ENCODE assay signal across 1 cellular context in the genomic region with DNA sequence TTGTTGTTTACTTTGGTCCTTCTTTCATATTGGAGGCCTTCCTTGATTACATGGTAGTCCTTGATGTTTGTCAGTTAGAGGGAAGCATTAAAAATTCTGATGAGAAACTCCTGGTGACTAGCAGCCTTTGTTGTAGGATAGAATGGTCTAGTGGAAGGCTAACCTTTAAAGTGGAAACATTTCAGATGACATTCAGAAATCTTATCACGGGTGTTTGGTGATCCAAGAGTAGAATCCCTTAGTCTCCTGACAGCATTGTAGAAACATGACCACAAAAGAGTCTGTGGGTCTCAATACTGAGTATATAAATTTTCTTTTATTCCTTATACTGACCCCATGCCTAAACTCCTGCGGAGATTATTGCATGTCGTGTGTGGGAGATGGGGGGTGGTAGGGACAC.
TF ChIP-seq lines count a peak whose summit lies in the region.

No MANE protein-coding gene starts in this region.

TF ChIP-seq in GM12878, 131 proteins besides CTCF, POLR2A, EP300 and RAD21:
- TF ChIP-seq, protein P1, sequence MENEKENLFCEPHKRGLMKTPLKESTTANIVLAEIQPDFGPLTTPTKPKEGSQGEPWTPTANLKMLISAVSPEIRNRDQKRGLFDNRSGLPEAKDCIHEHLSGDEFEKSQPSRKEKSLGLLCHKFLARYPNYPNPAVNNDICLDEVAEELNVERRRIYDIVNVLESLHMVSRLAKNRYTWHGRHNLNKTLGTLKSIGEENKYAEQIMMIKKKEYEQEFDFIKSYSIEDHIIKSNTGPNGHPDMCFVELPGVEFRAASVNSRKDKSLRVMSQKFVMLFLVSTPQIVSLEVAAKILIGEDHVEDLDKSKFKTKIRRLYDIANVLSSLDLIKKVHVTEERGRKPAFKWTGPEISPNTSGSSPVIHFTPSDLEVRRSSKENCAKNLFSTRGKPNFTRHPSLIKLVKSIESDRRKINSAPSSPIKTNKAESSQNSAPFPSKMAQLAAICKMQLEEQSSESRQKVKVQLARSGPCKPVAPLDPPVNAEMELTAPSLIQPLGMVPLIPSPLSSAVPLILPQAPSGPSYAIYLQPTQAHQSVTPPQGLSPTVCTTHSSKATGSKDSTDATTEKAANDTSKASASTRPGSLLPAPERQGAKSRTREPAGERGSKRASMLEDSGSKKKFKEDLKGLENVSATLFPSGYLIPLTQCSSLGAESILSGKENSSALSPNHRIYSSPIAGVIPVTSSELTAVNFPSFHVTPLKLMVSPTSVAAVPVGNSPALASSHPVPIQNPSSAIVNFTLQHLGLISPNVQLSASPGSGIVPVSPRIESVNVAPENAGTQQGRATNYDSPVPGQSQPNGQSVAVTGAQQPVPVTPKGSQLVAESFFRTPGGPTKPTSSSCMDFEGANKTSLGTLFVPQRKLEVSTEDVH (IDR thresholded peaks at IDR 0.05; ENCODE audit: low read depth, partially characterized antibody), result no peak
- TF ChIP-seq SMAD1 (IDR thresholded peaks at IDR 0.05; ENCODE audit: low read depth, partially characterized antibody), result no peak
- TF ChIP-seq YBX1 (IDR thresholded peaks at IDR 0.05), result no peak
- no peak for TF ChIP-seq POLR2AphosphoS5 (IDR thresholded peaks at IDR 0.05; ENCODE audit: low read length)
- TF ChIP-seq, protein P2, sequence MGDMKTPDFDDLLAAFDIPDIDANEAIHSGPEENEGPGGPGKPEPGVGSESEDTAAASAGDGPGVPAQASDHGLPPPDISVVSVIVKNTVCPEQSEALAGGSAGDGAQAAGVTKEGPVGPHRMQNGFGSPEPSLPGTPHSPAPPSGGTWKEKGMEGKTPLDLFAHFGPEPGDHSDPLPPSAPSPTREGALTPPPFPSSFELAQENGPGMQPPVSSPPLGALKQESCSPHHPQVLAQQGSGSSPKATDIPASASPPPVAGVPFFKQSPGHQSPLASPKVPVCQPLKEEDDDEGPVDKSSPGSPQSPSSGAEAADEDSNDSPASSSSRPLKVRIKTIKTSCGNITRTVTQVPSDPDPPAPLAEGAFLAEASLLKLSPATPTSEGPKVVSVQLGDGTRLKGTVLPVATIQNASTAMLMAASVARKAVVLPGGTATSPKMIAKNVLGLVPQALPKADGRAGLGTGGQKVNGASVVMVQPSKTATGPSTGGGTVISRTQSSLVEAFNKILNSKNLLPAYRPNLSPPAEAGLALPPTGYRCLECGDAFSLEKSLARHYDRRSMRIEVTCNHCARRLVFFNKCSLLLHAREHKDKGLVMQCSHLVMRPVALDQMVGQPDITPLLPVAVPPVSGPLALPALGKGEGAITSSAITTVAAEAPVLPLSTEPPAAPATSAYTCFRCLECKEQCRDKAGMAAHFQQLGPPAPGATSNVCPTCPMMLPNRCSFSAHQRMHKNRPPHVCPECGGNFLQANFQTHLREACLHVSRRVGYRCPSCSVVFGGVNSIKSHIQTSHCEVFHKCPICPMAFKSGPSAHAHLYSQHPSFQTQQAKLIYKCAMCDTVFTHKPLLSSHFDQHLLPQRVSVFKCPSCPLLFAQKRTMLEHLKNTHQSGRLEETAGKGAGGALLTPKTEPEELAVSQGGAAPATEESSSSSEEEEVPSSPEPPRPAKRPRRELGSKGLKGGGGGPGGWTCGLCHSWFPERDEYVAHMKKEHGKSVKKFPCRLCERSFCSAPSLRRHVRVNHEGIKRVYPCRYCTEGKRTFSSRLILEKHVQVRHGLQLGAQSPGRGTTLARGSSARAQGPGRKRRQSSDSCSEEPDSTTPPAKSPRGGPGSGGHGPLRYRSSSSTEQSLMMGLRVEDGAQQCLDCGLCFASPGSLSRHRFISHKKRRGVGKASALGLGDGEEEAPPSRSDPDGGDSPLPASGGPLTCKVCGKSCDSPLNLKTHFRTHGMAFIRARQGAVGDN (IDR thresholded peaks at IDR 0.05), result no peak
